9 cellular contexts compared by ENCODE assay signal in genomic region chr19:30225615-30226463, GRCh38.
DNase-seq lines count a peak whose midpoint lies in the region; ATAC-seq lines count a peak whose summit lies in the region.
"Had no signal": no experiment of that assay in that cellular context is flagged by ENCODE, and none has a peak within 500 bp of the region (broad histone marks: within the 10 kb centered on the region; RNA-seq: fewer than 3 reads in every experiment).

No MANE protein-coding gene starts in this region.

- peaks cover 77% of the 10 kb centered on the region for H3K27me3 Mint-ChIP-seq in activated CD8-positive, alpha-beta memory T cell treated with anti-CD3 and anti-CD28 coated beads, Interleukin-2, amount 10 ng/mL, durations not matched to agents 7 days and 5 days
- H3K27me3 Mint-ChIP-seq in activated T-helper 2 cell treated with anti-CD3 and anti-CD28 coated beads, Interferon-gamma antibody, Interleukin-2, Interleukin-4, amounts not matched to agents 10 μg/mL and 5 μg/mL and 100 μg/mL, durations not matched to agents 14 hours and 24 hours and 36 hours (ENCODE audit: low read depth): peaks cover 70% of the 10 kb centered on the region
- peaks cover 37% of the 10 kb centered on the region for H3K27me3 Mint-ChIP-seq in memory B cell

- H3K27me3 ChIP-seq in thymus (ENCODE audit: control insufficient read depth, insufficient read depth): peaks cover 85% of the 10 kb centered on the region

- no peak overlapping the region for H3K27ac ChIP-seq in thymus (ENCODE audit: low read depth)

- H3K9me3 ChIP-seq in thymus (ENCODE audit: control insufficient read depth): no peaks in the 10 kb centered on the region

- peaks cover 5% of the 10 kb centered on the region for H3K36me3 Mint-ChIP-seq in activated CD8-positive, alpha-beta memory T cell treated with anti-CD3 and anti-CD28 coated beads, Interleukin-2, amount 10 ng/mL, durations not matched to agents 7 days and 5 days
- no peaks in the 10 kb centered on the region for H3K36me3 Mint-ChIP-seq in activated T-helper 2 cell treated with anti-CD3 and anti-CD28 coated beads, Interferon-gamma antibody, Interleukin-2, Interleukin-4, amounts not matched to agents 10 μg/mL and 5 μg/mL and 100 μg/mL, durations not matched to agents 14 hours and 24 hours and 36 hours (ENCODE audit: low read depth)
- H3K36me3 Mint-ChIP-seq in memory B cell: peaks cover 6% of the 10 kb centered on the region

- WGBS in thymus: 2% methylated on average over 91 of the region's 91 CpGs

- CTCF ChIA-PET in activated CD8-positive, alpha-beta memory T cell treated with anti-CD3 and anti-CD28 coated beads, Interleukin-2, amount 10 ng/mL, durations not matched to agents 7 days and 5 days (lab: Charles Lee): no interaction called here

- peak overlapping the region; percentile 6 for H3K4me3 ChIP-seq in thymus (ENCODE audit: low read length)

- peak overlapping the region; percentile 32 for H3K27ac Mint-ChIP-seq in activated CD8-positive, alpha-beta memory T cell treated with anti-CD3 and anti-CD28 coated beads, Interleukin-2, amount 10 ng/mL, durations not matched to agents 7 days and 5 days
- H3K27ac Mint-ChIP-seq in activated T-helper 2 cell treated with anti-CD3 and anti-CD28 coated beads, Interferon-gamma antibody, Interleukin-2, Interleukin-4, amounts not matched to agents 10 μg/mL and 5 μg/mL and 100 μg/mL, durations not matched to agents 14 hours and 24 hours and 36 hours: no peak overlapping the region
- H3K27ac Mint-ChIP-seq in memory B cell: no peak overlapping the region

- peak overlapping the region; percentile 45 for H3K4me3 Mint-ChIP-seq in activated CD8-positive, alpha-beta memory T cell treated with anti-CD3 and anti-CD28 coated beads, Interleukin-2, amount 10 ng/mL, durations not matched to agents 7 days and 5 days
- peak overlapping the region; percentile 66 for H3K4me3 Mint-ChIP-seq in activated T-helper 2 cell treated with anti-CD3 and anti-CD28 coated beads, Interferon-gamma antibody, Interleukin-2, Interleukin-4, amounts not matched to agents 10 μg/mL and 5 μg/mL and 100 μg/mL, durations not matched to agents 14 hours and 24 hours and 36 hours (ENCODE audit: low read depth)
- H3K4me3 Mint-ChIP-seq in memory B cell: peak overlapping the region; percentile 50

- H3K4me1 Mint-ChIP-seq in activated CD8-positive, alpha-beta memory T cell treated with anti-CD3 and anti-CD28 coated beads, Interleukin-2, amount 10 ng/mL, durations not matched to agents 7 days and 5 days: peaks cover 19% of the 10 kb centered on the region
- peaks cover 28% of the 10 kb centered on the region for H3K4me1 Mint-ChIP-seq in activated T-helper 2 cell treated with anti-CD3 and anti-CD28 coated beads, Interferon-gamma antibody, Interleukin-2, Interleukin-4, amounts not matched to agents 10 μg/mL and 5 μg/mL and 100 μg/mL, durations not matched to agents 14 hours and 24 hours and 36 hours (ENCODE audit: low read depth)
- H3K4me1 Mint-ChIP-seq in memory B cell: peaks cover 17% of the 10 kb centered on the region

- H3K9me3 Mint-ChIP-seq in activated CD8-positive, alpha-beta memory T cell treated with anti-CD3 and anti-CD28 coated beads, Interleukin-2, amount 10 ng/mL, durations not matched to agents 7 days and 5 days (ENCODE audit: low read depth): no peaks in the 10 kb centered on the region
- H3K9me3 Mint-ChIP-seq in activated T-helper 2 cell treated with anti-CD3 and anti-CD28 coated beads, Interferon-gamma antibody, Interleukin-2, Interleukin-4, amounts not matched to agents 10 μg/mL and 5 μg/mL and 100 μg/mL, durations not matched to agents 14 hours and 24 hours and 36 hours: no peaks in the 10 kb centered on the region
- peaks cover 10% of the 10 kb centered on the region for H3K9me3 Mint-ChIP-seq in memory B cell

- no peaks in the 10 kb centered on the region for H3K4me1 ChIP-seq in thymus (ENCODE audit: control insufficient read depth, insufficient read depth, low read length)

- intact Hi-C loops in activated T-helper 2 cell treated with anti-CD3 and anti-CD28 coated beads, Interferon-gamma antibody, Interleukin-2, Interleukin-4, amounts not matched to agents 10 μg/mL and 5 μg/mL and 100 μg/mL, durations not matched to agents 14 hours and 24 hours and 36 hours (cut with micrococcal nuclease): loop anchor here (2.0 to 10.0 kb wide), 4 partner anchors 149 to 1125 kb away; partner anchors contain the start of gene ZNF536

- DNase-seq in activated CD8-positive, alpha-beta memory T cell treated with anti-CD3 and anti-CD28 coated beads, Interleukin-2, amount 10 ng/mL, durations not matched to agents 7 days and 5 days: no peak
- DNase-seq in activated CD8-positive, alpha-beta memory T cell treated with anti-CD3 and anti-CD28 coated beads for 24 hours: no peak
- no peak for DNase-seq in activated T-helper 2 cell treated with anti-CD3 and anti-CD28 coated beads, Interferon-gamma antibody, Interleukin-2, Interleukin-4, amounts not matched to agents 10 μg/mL and 5 μg/mL and 100 μg/mL, durations not matched to agents 14 hours and 24 hours and 36 hours (ENCODE audit: low spot score)
- no peak for DNase-seq in memory B cell (ENCODE audit: low spot score in 2 of 2)
- no peak for DNase-seq in foreskin melanocyte
- DNase-seq: left colon had no signal

- H3K36me3 ChIP-seq in thymus (ENCODE audit: control insufficient read depth, insufficient read depth): no peaks in the 10 kb centered on the region

- no peak for ATAC-seq in activated CD8-positive, alpha-beta memory T cell treated with anti-CD3 and anti-CD28 coated beads, Interleukin-2, amount 10 ng/mL, durations not matched to agents 7 days and 5 days
- ATAC-seq in memory B cell (ENCODE audit: low read depth) (no peak), GM21367 (IDR thresholded peaks at IDR 0.05; ENCODE audit: unreplicated experiment) (no peak), GM18498 (IDR thresholded peaks at IDR 0.05; ENCODE audit: unreplicated experiment) (no peak)
- ATAC-seq: left colon had no signal
